In genomic region chr20:33662172-33662571, GRCh38 we compare ENCODE assay signal across 1 cellular context.
TF ChIP-seq lines count a peak whose summit lies in the region.

TSS of gene C20orf144 (plus strand) at chr20:33662327. CDS start at chr20:33662346, 19 bp downstream.

TF ChIP-seq in GM12878, 131 proteins besides CTCF, POLR2A, EP300 and RAD21 (continued from another document):
- no peak for TF ChIP-seq CUX1 (IDR thresholded peaks at IDR 0.05; ENCODE audit: insufficient replicate concordance, low read depth, low read length)
- TF ChIP-seq ZBTB40 (IDR thresholded peaks at IDR 0.05; ENCODE audit: borderline replicate concordance) = no peak
